Comparison of ENCODE assay signal across 32 cellular contexts in genomic region chr10:51760864-51761263, GRCh38.
"Had no signal": no experiment of that assay in that cellular context is flagged by ENCODE, and none has a peak within 500 bp of the region (broad histone marks: within the 10 kb centered on the region; RNA-seq: fewer than 3 reads in every experiment).

No MANE protein-coding gene starts in this region.

- H3K36me3 ChIP-seq: adrenal gland, brain microvascular endothelial cell, breast epithelium, cardiac muscle cell had no signal

- H3K4me1 ChIP-seq: adrenal gland, breast epithelium had no signal

- H3K9me3 ChIP-seq: adrenal gland, body of pancreas, breast epithelium had no signal

- FAIRE-seq: astrocyte, bronchial epithelial cell had no signal

- H3K27me3 ChIP-seq: adrenal gland, body of pancreas, brain microvascular endothelial cell, breast epithelium, cardiac muscle cell had no signal

- H3K4me3 ChIP-seq: adrenal gland, body of pancreas, breast epithelium, cardiac muscle cell had no signal

- H3K27ac ChIP-seq: adrenal gland, body of pancreas, brain microvascular endothelial cell, breast epithelium, cardiac muscle cell had no signal

- DNase-seq: activated effector memory CD4-positive, alpha-beta T cell treated with anti-CD3 and anti-CD28 coated beads, Interleukin-2, amount 50 U/mL, for 16 hours; activated effector memory CD4-positive, alpha-beta T cell treated with Interleukin-2 at 50 U/mL for 16 hours; activated gamma-delta T cell; activated gamma-delta T cell treated with Interleukin-2 at 50 U/mL for 16 hours; activated naive CD4-positive, alpha-beta T cell; activated naive CD4-positive, alpha-beta T cell treated with anti-CD3 and anti-CD28 coated beads for 36 hours; activated naive CD4-positive, alpha-beta T cell treated with anti-CD3 and anti-CD28 coated beads, Interleukin-2, amount 10 ng/mL, durations not matched to agents 7 days and 5 days; activated naive CD4-positive, alpha-beta T cell treated with anti-CD3 and anti-CD28 coated beads, Interleukin-2, amount 50 U/mL, for 16 hours; activated naive CD4-positive, alpha-beta T cell treated with Interleukin-2 at 50 U/mL for 16 hours; activated naive CD8-positive, alpha-beta T cell treated with anti-CD3 and anti-CD28 coated beads for 36 hours; activated naive CD8-positive, alpha-beta T cell treated with anti-CD3 and anti-CD28 coated beads, Interleukin-2, amount 10 ng/mL, durations not matched to agents 7 days and 5 days; activated naive CD8-positive, alpha-beta T cell treated with anti-CD3 and anti-CD28 coated beads, Interleukin-2, amount 50 U/mL, for 24 hours; activated T-cell treated with anti-CD3 and anti-CD28 coated beads, Interleukin-2, amount 50 U/mL, for 1 hour; activated T-cell treated with anti-CD3 and anti-CD28 coated beads, Interleukin-2, amount 50 U/mL, for 24 hours; activated T-cell treated with anti-CD3 and anti-CD28 coated beads, Interleukin-2, amount 50 U/mL, for 4 hours; activated T-cell treated with anti-CD3 and anti-CD28 coated beads, Interleukin-2, amount 50 U/mL, for 48 hours; activated T-cell treated with anti-CD3 and anti-CD28 coated beads, Interleukin-2, amount 50 U/mL, for 72 hours; adrenal gland; amniotic stem cell; amygdala; anterior cingulate cortex; aorta; body of pancreas; brain microvascular endothelial cell; caudate nucleus; central memory CD4-positive, alpha-beta T cell; cerebellar nuclear complex had no signal

- ATAC-seq: activated naive CD8-positive, alpha-beta T cell treated with anti-CD3 and anti-CD28 coated beads, Interleukin-2, amount 50 U/mL, for 24 hours; activated T-cell treated with anti-CD3 and anti-CD28 coated beads, Interleukin-2, amount 50 U/mL, for 4 hours; activated T-helper 17 cell treated with anti-CD3 and anti-CD28 coated beads, Interleukin-2, amount 50 U/mL, for 72 hours had no signal
